Comparison of ENCODE assay signal across 17 cellular contexts in the genomic region with DNA sequence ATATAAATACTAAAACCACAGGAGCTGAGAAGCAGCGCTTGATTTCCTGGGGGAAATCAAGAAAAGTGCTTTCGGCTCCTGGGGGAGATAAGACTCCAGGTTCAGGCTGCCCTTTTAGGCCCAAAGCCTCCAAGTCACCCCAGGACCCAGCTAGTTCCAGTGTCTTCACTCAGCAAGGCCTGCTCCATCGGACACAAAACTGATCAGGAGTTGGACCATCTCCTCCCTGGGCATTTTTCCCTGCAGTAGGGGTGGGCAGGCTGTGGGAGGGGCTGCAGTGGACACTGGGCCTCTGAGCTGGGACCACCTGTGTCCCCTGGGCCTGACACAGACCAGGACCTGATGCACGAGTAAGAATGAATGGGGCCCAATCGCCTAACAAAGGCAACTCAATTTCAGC. TPM values are rescaled to one million over a fixed set of nuclear protein-coding genes. Genes with fewer than 3 reads are reported as not detected.
DNase-seq lines count a peak whose midpoint lies in the region; ATAC-seq and TF ChIP-seq lines count a peak whose summit lies in the region.
"Had no signal": no experiment of that assay in that cellular context is flagged by ENCODE, and none has a peak within 500 bp of the region (broad histone marks: within the 10 kb centered on the region; RNA-seq: fewer than 3 reads in every experiment).

No MANE protein-coding gene starts in this region.

- H3K4me2 ChIP-seq in osteoblast (ENCODE audit: insufficient read depth, low read length): no peak overlapping the region
- H3K4me2 ChIP-seq: A549, GM23338 had no signal

- no peaks in the 10 kb centered on the region for H3K9me3 ChIP-seq in osteoblast (ENCODE audit: low read depth, low read length)

- DNase-seq in activated naive CD4-positive, alpha-beta T cell treated with anti-CD3 and anti-CD28 coated beads for 36 hours: no peak
- DNase-seq in activated naive CD4-positive, alpha-beta T cell treated with anti-CD3 and anti-CD28 coated beads, Interleukin-2, amount 50 U/mL, for 16 hours: no peak
- peak; percentile 26 for DNase-seq in osteoblast (ENCODE audit: insufficient read length, low spot score, missing footprints)
- no peak for DNase-seq in substantia nigra (lab: John Stamatoyannopoulos, UW)
- no peak for DNase-seq in RPMI8226
- DNase-seq: AML-193; CD4-positive, alpha-beta memory T cell; DMS153; DMS79; GDM1; HCEC 1CT had no signal

- no peak for TF ChIP-seq CTCF in osteoblast (IDR thresholded peaks at IDR 0.05; ENCODE audit: extremely low read depth, low read depth, low read length)

- no peaks in the 10 kb centered on the region for H3K4me1 ChIP-seq in osteoblast (ENCODE audit: insufficient read depth, low read length)
- H3K4me1 ChIP-seq: A549 had no signal

- H3K79me2 ChIP-seq in osteoblast (ENCODE audit: insufficient read depth, low read length): peaks cover 4% of the 10 kb centered on the region

- peaks cover 13% of the 10 kb centered on the region for H3K4me1 Mint-ChIP-seq in activated naive CD4-positive, alpha-beta T cell treated with anti-CD3 and anti-CD28 coated beads for 36 hours (ENCODE audit: low read depth)
- H3K4me1 Mint-ChIP-seq: CD14-positive monocyte, GM23338 had no signal

- H3K36me3 ChIP-seq in osteoblast (ENCODE audit: insufficient read depth, low read length): peaks cover 23% of the 10 kb centered on the region

- peak overlapping the region; percentile 30 for H3K27ac Mint-ChIP-seq in activated naive CD4-positive, alpha-beta T cell treated with anti-CD3 and anti-CD28 coated beads for 36 hours
- H3K27ac Mint-ChIP-seq: GM23338 had no signal

- no peaks in the 10 kb centered on the region for H3K27me3 Mint-ChIP-seq in activated naive CD4-positive, alpha-beta T cell treated with anti-CD3 and anti-CD28 coated beads for 36 hours (ENCODE audit: low read depth)
- H3K27me3 Mint-ChIP-seq: CD4-positive, alpha-beta memory T cell had no signal

- H3K27ac ChIP-seq in osteoblast (ENCODE audit: low read depth, low read length) (no peak overlapping the region), substantia nigra (ENCODE audit: low read depth, low read length, poor library complexity, severe bottlenecking) (peak overlapping the region; percentile 51)
- H3K27ac ChIP-seq: 22Rv1, A549 had no signal

- CTCF ChIA-PET in activated naive CD4-positive, alpha-beta T cell treated with anti-CD3 and anti-CD28 coated beads for 36 hours (lab: Charles Lee): interaction anchor here (1.2 to 2.0 kb wide), 2 partner anchors 17 to 89 kb away, joined by 3 to 4 read pairs; no protein-coding TSS in a partner anchor

- no peak overlapping the region for H3K4me3 Mint-ChIP-seq in activated naive CD4-positive, alpha-beta T cell treated with anti-CD3 and anti-CD28 coated beads for 36 hours
- H3K4me3 Mint-ChIP-seq: CD14-positive monocyte; CD4-positive, alpha-beta memory T cell; GM23338 had no signal

- ATAC-seq in HG03571 (IDR thresholded peaks at IDR 0.05; ENCODE audit: unreplicated experiment) (no peak), HG02571 (IDR thresholded peaks at IDR 0.05; ENCODE audit: unreplicated experiment) (no peak)
- ATAC-seq: GM23338 had no signal

- no peak overlapping the region for H2AFZ ChIP-seq in osteoblast (ENCODE audit: low read length)
- H2AFZ ChIP-seq: GM23338 had no signal

- peaks cover 5% of the 10 kb centered on the region for H3K36me3 Mint-ChIP-seq in activated naive CD4-positive, alpha-beta T cell treated with anti-CD3 and anti-CD28 coated beads for 36 hours (ENCODE audit: low read depth)

- peaks cover 5% of the 10 kb centered on the region for H4K20me1 ChIP-seq in osteoblast (ENCODE audit: insufficient read depth, low read length)

- no peaks in the 10 kb centered on the region for H3K9me3 Mint-ChIP-seq in activated naive CD4-positive, alpha-beta T cell treated with anti-CD3 and anti-CD28 coated beads for 36 hours
- H3K9me3 Mint-ChIP-seq: CD4-positive, alpha-beta memory T cell had no signal

- intact Hi-C loops in activated naive CD4-positive, alpha-beta T cell treated with anti-CD3 and anti-CD28 coated beads for 36 hours (cut with micrococcal nuclease): loop anchor here (10.0 kb wide), 1 partner anchor 235 kb away; no protein-coding TSS in a partner anchor

- no peak overlapping the region for H3K4me3 ChIP-seq in osteoblast (ENCODE audit: insufficient read depth, low read length)
- H3K4me3 ChIP-seq: A549, GM23338 had no signal

- H3K27me3 ChIP-seq in osteoblast (ENCODE audit: insufficient read depth, low read length): no peaks in the 10 kb centered on the region

RNA-seq across cellular contexts. Expression of a gene that starts 15.2 kb away (rescaled TPM):
- 10 to 100 TPM; 21.6 to 24.3 TPM for total RNA-seq in activated naive CD4-positive, alpha-beta T cell treated with anti-CD3 and anti-CD28 coated beads for 36 hours
- total RNA-seq in osteoblast: 48.5 and 52.7 TPM in 2 replicates

RNA-seq across cellular contexts. Expression of a gene that starts 34.6 kb away (rescaled TPM):
- total RNA-seq in activated naive CD4-positive, alpha-beta T cell treated with anti-CD3 and anti-CD28 coated beads for 36 hours: 10 to 100 TPM; 20.7 to 21.0 TPM
- 86.9 and 106 TPM in 2 replicates for total RNA-seq in osteoblast
